11 cellular contexts compared by ENCODE assay signal in genomic region chr11:6818967-6819366, GRCh38. TPM values are rescaled to one million over a fixed set of nuclear protein-coding genes. Genes with fewer than 3 reads are reported as not detected.
"Had no signal": no experiment of that assay in that cellular context is flagged by ENCODE, and none has a peak within 500 bp of the region (broad histone marks: within the 10 kb centered on the region; RNA-seq: fewer than 3 reads in every experiment).

No MANE protein-coding gene starts in this region.

- H3K4me3 ChIP-seq: GM23248, GM23338, HAP-1 had no signal

- H3K9me3 ChIP-seq: HAP-1 had no signal

- H3K4me2 ChIP-seq: GM23338 had no signal

- H3K9me3 Mint-ChIP-seq: HFFc6 had no signal

- H2AFZ ChIP-seq: GM23248, GM23338 had no signal

- H3K4me1 ChIP-seq: HAP-1 had no signal

- H3K36me3 ChIP-seq: HAP-1 had no signal

- ATAC-seq: GM23338, HCT116 had no signal

- H3K9ac ChIP-seq: GM23248 had no signal

- H3K27ac Mint-ChIP-seq: GM23338, HFFc6 had no signal

- DNase-seq: GM23248, GOT3, H7, H9, HCEC 1CT, HFFc6 had no signal

- H3K27ac ChIP-seq: GM23248 had no signal

RNA-seq across cellular contexts. Expression of gene OR6A2, which starts 19.5 kb away (rescaled TPM):
- total RNA-seq: GM23248 had no signal
- polyA plus RNA-seq: GM23248 had no signal

RNA-seq across cellular contexts. Expression of gene OR10A5, which starts 26.5 kb away (rescaled TPM):
- total RNA-seq: GM23248, GM23338, H1, H4, H7, H9, HFFc6 had no signal
- polyA plus RNA-seq: GM23248, H1 had no signal

RNA-seq across cellular contexts. Expression of gene OR2AG1, which starts 36.1 kb away (rescaled TPM):
- total RNA-seq: GM23248, GM23338, H1, H4, H7, H9, HFFc6 had no signal
- polyA plus RNA-seq: GM23248, H1 had no signal

RNA-seq across cellular contexts. Expression of gene OR10A2, which starts 43.9 kb away (rescaled TPM):
- total RNA-seq: GM23248, GM23338, H1, H4, H7, H9, HFFc6 had no signal
- polyA plus RNA-seq: H1 had no signal

RNA-seq across cellular contexts. Expression of gene OR2AG2, which starts 47.2 kb away (rescaled TPM):
- polyA plus RNA-seq: GM23248 had no signal
